ENCODE assay signal across 14 cellular contexts in the genomic region with DNA sequence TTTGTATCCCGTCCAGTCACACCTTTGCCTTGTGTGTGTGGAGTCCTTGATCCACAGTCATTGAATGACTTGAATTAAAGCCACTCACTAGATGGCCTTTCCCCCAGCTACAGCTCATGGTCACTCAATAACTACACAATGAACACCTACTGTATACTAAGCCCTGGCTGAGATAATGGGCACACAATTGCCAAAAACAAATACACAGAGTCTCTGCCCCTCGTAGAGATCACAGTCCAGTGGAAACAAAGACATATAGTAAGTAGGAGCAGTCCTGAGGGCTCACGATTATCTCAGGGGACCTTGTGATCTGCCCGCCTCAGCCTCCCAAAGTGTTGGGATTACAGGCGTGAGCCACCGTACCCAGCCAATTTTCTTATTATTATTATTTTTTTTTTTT. TPM values are rescaled to one million over a fixed set of nuclear protein-coding genes. Genes with fewer than 3 reads are reported as not detected.
DNase-seq lines count a peak whose midpoint lies in the region; ATAC-seq and TF ChIP-seq lines count a peak whose summit lies in the region.
"Had no signal": no experiment of that assay in that cellular context is flagged by ENCODE, and none has a peak within 500 bp of the region (broad histone marks: within the 10 kb centered on the region; RNA-seq: fewer than 3 reads in every experiment).

No MANE protein-coding gene starts in this region.

- H3K27ac ChIP-seq in right cardiac atrium (ENCODE audit: low read length) = peak overlapping the region; percentile 20
- H3K27ac ChIP-seq in thyroid gland = peak overlapping the region in 2 of 3 donors; percentile 58 to 76
- peak overlapping the region in 2 of 5 donors; percentile 46 to 93 for H3K27ac ChIP-seq in adrenal gland
- H3K27ac ChIP-seq: cardiac muscle cell had no signal

- CTCF ChIA-PET in T-cell (lab: Charles Lee) = interaction anchor here in 1 of 2 donors (0.9 kb wide), 1 partner anchor 39 kb away, joined by 3 read pairs; no protein-coding TSS in a partner anchor

- ATAC-seq in activated naive CD8-positive, alpha-beta T cell treated with anti-CD3 and anti-CD28 coated beads, Interleukin-2, amount 50 U/mL, for 24 hours = no peak
- no peak for ATAC-seq in T-cell (replicated peaks in 1 of 4)
- ATAC-seq in right cardiac atrium = no peak

- no peaks in the 10 kb centered on the region for H3K27me3 ChIP-seq in right cardiac atrium (ENCODE audit: control insufficient read depth, insufficient read depth)
- H3K27me3 ChIP-seq in thyroid gland = no peaks in the 10 kb centered on the region
- no peaks in the 10 kb centered on the region for H3K27me3 ChIP-seq in adrenal gland
- H3K27me3 ChIP-seq: cardiac muscle cell had no signal

- peak overlapping the region; percentile 27 for H3K4me3 Mint-ChIP-seq in activated naive CD8-positive, alpha-beta T cell
- no peak overlapping the region for H3K4me3 Mint-ChIP-seq in activated naive CD8-positive, alpha-beta T cell treated with anti-CD3 and anti-CD28 coated beads, Interleukin-2, amount 50 U/mL, for 24 hours
- peak overlapping the region in 1 of 3 donors; percentile 76 for H3K4me3 Mint-ChIP-seq in T-cell

- no peaks in the 10 kb centered on the region for H3K9me3 Mint-ChIP-seq in activated naive CD8-positive, alpha-beta T cell (ENCODE audit: low read depth)
- no peaks in the 10 kb centered on the region for H3K9me3 Mint-ChIP-seq in activated naive CD8-positive, alpha-beta T cell treated with anti-CD3 and anti-CD28 coated beads, Interleukin-2, amount 50 U/mL, for 24 hours
- H3K9me3 Mint-ChIP-seq in T-cell = no peaks in the 10 kb centered on the region

- no peaks in the 10 kb centered on the region for H3K36me3 Mint-ChIP-seq in activated naive CD8-positive, alpha-beta T cell
- H3K36me3 Mint-ChIP-seq in activated naive CD8-positive, alpha-beta T cell treated with anti-CD3 and anti-CD28 coated beads, Interleukin-2, amount 50 U/mL, for 24 hours (ENCODE audit: low read depth) = no peaks in the 10 kb centered on the region
- H3K36me3 Mint-ChIP-seq in T-cell = no peaks in the 10 kb centered on the region

- TF ChIP-seq POLR2A in thyroid gland (IDR thresholded peaks at IDR 0.05) = no peak
- TF ChIP-seq POLR2A in adrenal gland (IDR thresholded peaks at IDR 0.05) = no peak

- H3K4me3 ChIP-seq in right cardiac atrium (ENCODE audit: low read length) (no peak overlapping the region), thyroid gland (replicated peaks in 1 of 3) (no peak overlapping the region), adrenal gland (no peak overlapping the region)
- H3K4me3 ChIP-seq: cardiac muscle cell had no signal

- POLR2A ChIA-PET in T-cell (lab: Charles Lee) = interaction anchor here in 1 of 2 donors (0.7 kb wide), 1 partner anchor 63 kb away, joined by 5 read pairs; no protein-coding TSS in a partner anchor

- H3K4me1 ChIP-seq in right cardiac atrium (ENCODE audit: control insufficient read depth, insufficient read depth, low read length) = peaks cover 41% of the 10 kb centered on the region
- peaks cover 67 to 94% of the 10 kb centered on the region in 2 donors for H3K4me1 ChIP-seq in thyroid gland
- H3K4me1 ChIP-seq in adrenal gland (replicated peaks in 1 of 2) = peaks cover 73 to 95% of the 10 kb centered on the region in 2 donors

- no peak for DNase-seq in activated naive CD8-positive, alpha-beta T cell treated with anti-CD3 and anti-CD28 coated beads, Interleukin-2, amount 50 U/mL, for 24 hours
- DNase-seq in T-cell (no peak), right cardiac atrium (no peak), thyroid gland (no peak), adrenal gland (no peak), putamen (ENCODE audit: low spot score) (no peak)
- no peak for DNase-seq in stimulated activated CD4-positive, alpha-beta T cell treated with anti-CD3 and anti-CD28 coated beads, Interleukin-2, amount 100 ng/mL, for 48 hours
- DNase-seq: activated effector memory CD4-positive, alpha-beta T cell treated with Interleukin-2 at 50 U/mL for 16 hours; NCI-H2081 treated with DMSO at 0.1 percent for 48 hours; NCI-H526; stimulated activated CD4-positive, alpha-beta T cell treated with anti-CD3 and anti-CD28 coated beads, Interleukin-1b, Interleukin-23, amount 100 ng/mL, for 48 hours; stimulated activated CD8-positive, alpha-beta memory T cell treated with anti-CD3 and anti-CD28 coated beads, Interleukin-4, amount 100 ng/mL, for 48 hours had no signal

- TF ChIP-seq CTCF in thyroid gland (IDR thresholded peaks at IDR 0.05) (no peak), adrenal gland (IDR thresholded peaks at IDR 0.05) (no peak)

- H3K27me3 Mint-ChIP-seq in activated naive CD8-positive, alpha-beta T cell = no peaks in the 10 kb centered on the region
- no peaks in the 10 kb centered on the region for H3K27me3 Mint-ChIP-seq in activated naive CD8-positive, alpha-beta T cell treated with anti-CD3 and anti-CD28 coated beads, Interleukin-2, amount 50 U/mL, for 24 hours
- no peaks in the 10 kb centered on the region for H3K27me3 Mint-ChIP-seq in T-cell

- 89% methylated on average over 6 of the region's 6 CpGs for whole genome bisulfite sequencing in right cardiac atrium
- WGBS in thyroid gland, 2 donors = 93 to 95% methylated on average over 6 of the region's 6 CpGs
- WGBS in adrenal gland, 4 donors = 85 to 90% (median 90%) methylated on average over 6 of the region's 6 CpGs

- peak overlapping the region; percentile 61 for H3K27ac Mint-ChIP-seq in activated naive CD8-positive, alpha-beta T cell
- no peak overlapping the region for H3K27ac Mint-ChIP-seq in activated naive CD8-positive, alpha-beta T cell treated with anti-CD3 and anti-CD28 coated beads, Interleukin-2, amount 50 U/mL, for 24 hours
- H3K27ac Mint-ChIP-seq in T-cell = peak overlapping the region; percentile 56 to 60

- H3K36me3 ChIP-seq in thyroid gland = no peaks in the 10 kb centered on the region
- no peaks in the 10 kb centered on the region for H3K36me3 ChIP-seq in adrenal gland (replicated peaks in 1 of 2)
- H3K36me3 ChIP-seq: cardiac muscle cell had no signal

- H3K4me1 Mint-ChIP-seq in activated naive CD8-positive, alpha-beta T cell (ENCODE audit: low read depth) = peaks cover 74% of the 10 kb centered on the region
- peaks cover 86% of the 10 kb centered on the region for H3K4me1 Mint-ChIP-seq in activated naive CD8-positive, alpha-beta T cell treated with anti-CD3 and anti-CD28 coated beads, Interleukin-2, amount 50 U/mL, for 24 hours
- peaks cover 82 to 84% (median 83%) of the 10 kb centered on the region in 3 donors for H3K4me1 Mint-ChIP-seq in T-cell

- intact Hi-C loops in right cardiac atrium (cut with DNase I) = no loop called here
- intact Hi-C loops in thyroid gland (cut with DNase I) = no loop called here
- intact Hi-C loops in adrenal gland (cut with DNase I) = no loop called here

- H3K9me3 ChIP-seq in right cardiac atrium (ENCODE audit: control insufficient read depth, low read length) = no peaks in the 10 kb centered on the region
- H3K9me3 ChIP-seq in thyroid gland = no peaks in the 10 kb centered on the region
- H3K9me3 ChIP-seq in adrenal gland (replicated peaks in 1 of 3) = no peaks in the 10 kb centered on the region

RNA-seq across cellular contexts. Expression of a gene that starts 22.1 kb away (rescaled TPM):
- total RNA-seq in T-cell (100 to 1,000 TPM in 2 of 5 donors, 10 to 100 TPM in 3; 39.9 to 326 (median 52.1) TPM), right cardiac atrium (100 to 1,000 TPM in 1 of 4 donors, 10 to 100 TPM in 3; 33.0 to 113 (median 76.5) TPM), thyroid gland (100 to 1,000 TPM in 3 of 4 donors, 10 to 100 TPM in 1; 93.0 to 309 (median 134) TPM), adrenal gland (100 to 1,000 TPM; 211 to 711 (median 386) TPM)
- polyA plus RNA-seq in right cardiac atrium (53.6 TPM), adrenal gland (100 to 1,000 TPM; 109 to 149 (median 123) TPM)

RNA-seq across cellular contexts. Expression of a gene that starts 35.6 kb away (rescaled TPM):
- 10 to 100 TPM; 15.7 to 24.1 (median 21.7) TPM for total RNA-seq in T-cell
- total RNA-seq in right cardiac atrium = 10 to 100 TPM; 27.6 to 37.9 (median 32.8) TPM
- polyA plus RNA-seq in right cardiac atrium = 26.0 TPM
- total RNA-seq in thyroid gland = 10 to 100 TPM; 26.7 to 30.3 (median 28.1) TPM
- total RNA-seq in adrenal gland = 10 to 100 TPM; 26.6 to 57.4 (median 36.7) TPM
- 100 to 1,000 TPM in 1 of 3 donors, 10 to 100 TPM in 1, 1 to 10 TPM in 1; 9.7 to 101 (median 10.1) TPM for polyA plus RNA-seq in adrenal gland

RNA-seq across cellular contexts. Expression of a gene that starts 35.8 kb away (rescaled TPM):
- total RNA-seq in T-cell (100 to 1,000 TPM in 3 of 5 donors, 10 to 100 TPM in 2; 97.9 to 119 (median 106) TPM), right cardiac atrium (100 to 1,000 TPM; 190 to 236 (median 223) TPM), thyroid gland (100 to 1,000 TPM; 100 to 214 (median 129) TPM), adrenal gland (100 to 1,000 TPM in 7 of 8 donors, 10 to 100 TPM in 1; 69.1 to 170 (median 139) TPM)
- polyA plus RNA-seq in right cardiac atrium (287 TPM), adrenal gland (100 to 1,000 TPM; 102 to 186 (median 128) TPM)
